In the genomic region with DNA sequence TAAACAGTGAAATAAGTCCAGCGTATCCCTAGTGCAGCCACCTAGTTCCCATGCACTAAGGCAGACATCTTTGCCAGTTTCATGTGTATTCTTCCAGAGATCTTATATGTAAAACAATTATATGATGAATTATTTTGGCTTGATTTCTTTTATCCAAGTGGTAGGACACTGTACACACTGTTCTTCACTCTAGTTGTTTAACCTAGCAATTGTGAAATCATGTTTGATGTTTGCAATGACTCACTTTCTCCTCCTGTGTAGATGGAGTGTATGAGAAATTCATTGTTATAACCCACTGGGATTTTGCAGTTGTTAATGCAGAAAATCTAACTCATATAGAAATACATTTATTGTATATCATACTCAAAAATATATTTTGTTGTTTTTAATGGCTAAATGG, we compare ENCODE assay signal across 12 cellular contexts. TPM values are rescaled to one million over a fixed set of nuclear protein-coding genes. Genes with fewer than 3 reads are reported as not detected.
A peak's percentile ranks its signal among the peaks of the same experiment; 100 is the strongest.
DNase-seq lines count a peak whose midpoint lies in the region; ATAC-seq and TF ChIP-seq lines count a peak whose summit lies in the region.
"Had no signal": no experiment of that assay in that cellular context is flagged by ENCODE, and none has a peak within 500 bp of the region (broad histone marks: within the 10 kb centered on the region; RNA-seq: fewer than 3 reads in every experiment).

No MANE protein-coding gene starts in this region.

- H3K4me3 ChIP-seq in left ventricle myocardium inferior (no peak overlapping the region), astrocyte of the cerebellum (ENCODE audit: low read depth, low read length) (no peak overlapping the region), uterus (no peak overlapping the region)
- H3K4me3 ChIP-seq: skin epidermis had no signal

- H3K4me1 ChIP-seq in left ventricle myocardium inferior, result peaks cover 15% of the 10 kb centered on the region
- H3K4me1 ChIP-seq in uterus, result peaks cover 0 to 7% of the 10 kb centered on the region in 2 donors
- H3K4me1 ChIP-seq: BE2C had no signal

- H3K9me3 ChIP-seq in left ventricle myocardium inferior (replicated peaks), result no peaks in the 10 kb centered on the region
- H3K9me3 ChIP-seq in uterus, result no peaks in the 10 kb centered on the region
- H3K9me3 ChIP-seq: BE2C had no signal

- no peaks in the 10 kb centered on the region for H3K27me3 ChIP-seq in left ventricle myocardium inferior (ENCODE audit: low read depth)
- no peaks in the 10 kb centered on the region for H3K27me3 ChIP-seq in uterus
- H3K27me3 ChIP-seq: BE2C had no signal

- in situ Hi-C loops in astrocyte of the cerebellum (cut with HindIII; ENCODE audit: low sequenced_read_pairs), result no loop called here

- H3K27ac ChIP-seq in left ventricle myocardium inferior (replicated peaks) (no peak overlapping the region), uterus (peak overlapping the region; percentile 65 to 71)
- H3K27ac ChIP-seq: skin epidermis had no signal

- no peak for TF ChIP-seq CTCF in left ventricle myocardium inferior (IDR thresholded peaks at IDR 0.05; ENCODE audit: borderline replicate concordance)
- no peak for TF ChIP-seq CTCF in astrocyte of the cerebellum (IDR thresholded peaks at IDR 0.05; ENCODE audit: low read depth, low read length, missing control alignments)
- no peak for TF ChIP-seq CTCF in uterus (IDR thresholded peaks at IDR 0.05)

- no peak for TF ChIP-seq POLR2A in uterus (IDR thresholded peaks at IDR 0.05)

- H3K36me3 ChIP-seq in left ventricle myocardium inferior (peaks cover 9% of the 10 kb centered on the region), uterus (no peaks in the 10 kb centered on the region)
- H3K36me3 ChIP-seq: BE2C had no signal

- ATAC-seq in Right ventricle myocardium superior (ENCODE audit: poor library complexity) (peak; percentile 55), left colon (peak; percentile 48), HG02623 (IDR thresholded peaks at IDR 0.05; ENCODE audit: unreplicated experiment) (no peak)

- DNase-seq in Right ventricle myocardium superior (no peak), left ventricle myocardium inferior (no peak), astrocyte of the cerebellum (ENCODE audit: low read depth) (peak; percentile 32), left colon (no peak), uterus (no peak), pons (ENCODE audit: low spot score) (no peak), activated gamma-delta T cell treated with Interleukin-2 at 50 U/mL for 16 hours (no peak)
- DNase-seq: BE2C, NCI-H526, T1000 had no signal

- intact Hi-C loops in Right ventricle myocardium superior (cut with DNase I) (no loop called here), left ventricle myocardium inferior (cut with micrococcal nuclease) (no loop called here), left colon (cut with DNase I, micrococcal nuclease) (loop anchor here in 1 of 2 donors (10.0 kb wide), 1 partner anchor 49 kb away; the partner anchor contains the start of gene PGM2), uterus (cut with DNase I; ENCODE audit: low total_unique reads) (no loop called here)

RNA-seq across cellular contexts. Expression of gene TBC1D1, which starts 17.5 kb away (rescaled TPM):
- total RNA-seq in Right ventricle myocardium superior (125 TPM), left ventricle myocardium inferior (129 TPM), left colon (10 to 100 TPM; 51.5 to 96.3 TPM), uterus (100 to 1,000 TPM; 172 to 402 (median 236) TPM)

RNA-seq across cellular contexts. Expression of gene PGM2, which starts 46.9 kb away (rescaled TPM):
- total RNA-seq in Right ventricle myocardium superior, result 15.6 TPM
- total RNA-seq in left ventricle myocardium inferior, result 11.5 TPM
- 10 to 100 TPM; 28.2 to 29.8 TPM for total RNA-seq in left colon
- total RNA-seq in uterus, result 10 to 100 TPM; 37.4 to 45.6 (median 39.9) TPM
